Comparison of ENCODE assay signal across 10 cellular contexts in genomic region chr12:109715310-109716091, GRCh38. TPM values are rescaled to one million over a fixed set of nuclear protein-coding genes. Genes with fewer than 3 reads are reported as not detected.
DNase-seq lines count a peak whose midpoint lies in the region; ATAC-seq, FAIRE-seq and TF ChIP-seq lines count a peak whose summit lies in the region.
"Had no signal": no experiment of that assay in that cellular context is flagged by ENCODE, and none has a peak within 500 bp of the region (broad histone marks: within the 10 kb centered on the region; RNA-seq: fewer than 3 reads in every experiment).

No MANE protein-coding gene starts in this region.

- no peaks in the 10 kb centered on the region for H3F3A ChIP-seq in neural cell (ENCODE audit: insufficient read depth, low read length, poor library complexity, severe bottlenecking)

- H3K9me3 Mint-ChIP-seq in Calu3 (ENCODE audit: low read depth, unreplicated experiment), result no peaks in the 10 kb centered on the region
- H3K9me3 Mint-ChIP-seq in chondrocyte (ENCODE audit: low read depth), result no peaks in the 10 kb centered on the region

- peak; percentile 32 for DNase-seq in Calu3
- peak; percentile 52 for DNase-seq in NCI-H1105 treated with DMSO at 0.1 percent for 48 hours (lab: John Stamatoyannopoulos, UW)
- no peak for DNase-seq in chondrocyte (ENCODE audit: low spot score)
- DNase-seq in HTR-8/SVneo (ENCODE audit: insufficient read length, low spot score), result no peak
- DNase-seq in small intestine, result no peak
- no peak for DNase-seq in T-helper 9 cell

- H3K9ac ChIP-seq in neural cell (ENCODE audit: low read length), result peak overlapping the region; percentile 81

- H3K9me2 ChIP-seq in neural cell (ENCODE audit: insufficient read depth, low read length), result no peaks in the 10 kb centered on the region

- peaks cover 52% of the 10 kb centered on the region for H3K79me2 ChIP-seq in neural cell (replicated peaks; ENCODE audit: insufficient read depth, low read length)

- peak overlapping the region; percentile 47 for H3K4me2 ChIP-seq in neural cell (ENCODE audit: low read length)

- no peak for ATAC-seq in HG02840 (IDR thresholded peaks at IDR 0.05; ENCODE audit: low FRiP score, unreplicated experiment)
- ATAC-seq: esophagus mucosa had no signal

- H3K27ac ChIP-seq in neural cell (ENCODE audit: low read length) (peak overlapping the region; percentile 24), small intestine (ENCODE audit: low read depth in 1 of 2, low read length in 1 of 2) (no peak overlapping the region)
- H3K27ac ChIP-seq: SK-N-MC had no signal

- H3K27ac Mint-ChIP-seq in Calu3 (ENCODE audit: unreplicated experiment) (no peak overlapping the region), chondrocyte (ENCODE audit: unreplicated experiment) (no peak overlapping the region)

- H3K27me3 ChIP-seq in neural cell (ENCODE audit: insufficient read depth, low read depth, low read length) (no peaks in the 10 kb centered on the region), small intestine (ENCODE audit: control insufficient read depth in 2 of 2, insufficient read depth in 2 of 2, low read length in 2 of 2) (peaks cover 0 to 7% of the 10 kb centered on the region in 2 donors)

- peak overlapping the region; percentile 90 for H3K4me3 ChIP-seq in neural cell (ENCODE audit: low read length)
- H3K4me3 ChIP-seq in small intestine (ENCODE audit: low read depth in 1 of 2, low read length in 2 of 2), result no peak overlapping the region

- no peak for TF ChIP-seq EP300 in neural cell (conservative IDR thresholded peaks at IDR 0.05; ENCODE audit: poor library complexity, severe bottlenecking)

- TF ChIP-seq RAD21 in neural cell (conservative IDR thresholded peaks at IDR 0.05), result no peak

- TF ChIP-seq CTCF in Calu3 (IDR thresholded peaks at IDR 0.05; ENCODE audit: unreplicated experiment) (no peak), chondrocyte (IDR thresholded peaks at IDR 0.05) (no peak), neural cell (IDR thresholded peaks at IDR 0.05; ENCODE audit: poor library complexity, severe bottlenecking) (no peak)

- H3K4me3 Mint-ChIP-seq in Calu3 (ENCODE audit: low read depth, unreplicated experiment) (peak overlapping the region; percentile 18), chondrocyte (ENCODE audit: unreplicated experiment) (peak overlapping the region; percentile 33)

- WGBS in small intestine, 3 donors, result 17 to 38% (median 18%) methylated on average over 18 to 19 of the region's 19 CpGs

- no peaks in the 10 kb centered on the region for H3K9me3 ChIP-seq in neural cell (ENCODE audit: low read length)
- H3K9me3 ChIP-seq in small intestine (ENCODE audit: control insufficient read depth, low read depth), result no peaks in the 10 kb centered on the region

- H3K36me3 ChIP-seq in neural cell (ENCODE audit: insufficient read depth, low read length) (no peaks in the 10 kb centered on the region), small intestine (ENCODE audit: control insufficient read depth in 2 of 2, insufficient read depth in 2 of 2, low read length in 2 of 2) (no peaks in the 10 kb centered on the region)

- no peaks in the 10 kb centered on the region for H3K4me1 ChIP-seq in small intestine (ENCODE audit: control insufficient read depth in 2 of 2, insufficient read depth in 1 of 2, low read depth in 1 of 2, low read length in 1 of 2)

- TSS peak; percentile 36 for BruUV-seq in Calu3 (replicated peaks; lab: Mats Ljungman, UMichigan)

- FAIRE-seq in HTR-8/SVneo (lab: Jason Lieb, UNC) (no peak), small intestine (lab: Jason Lieb, UNC) (no peak)

- CTCF ChIA-PET in Calu3 (lab: Charles Lee), result interaction anchor here (2.7 kb wide), 1 partner anchor 118 kb away, joined by 12 read pairs; no protein-coding TSS in a partner anchor

- no peaks in the 10 kb centered on the region for H4K20me1 ChIP-seq in neural cell (ENCODE audit: insufficient read depth)

- H2AFZ ChIP-seq in neural cell (ENCODE audit: low read depth, low read length), result no peak overlapping the region

- intact Hi-C loops in Calu3 (cut with micrococcal nuclease; ENCODE audit: unreplicated experiment), result no loop called here

- H3K4me1 Mint-ChIP-seq in Calu3 (ENCODE audit: low read depth, unreplicated experiment) (peaks cover 9% of the 10 kb centered on the region), chondrocyte (ENCODE audit: low read depth) (peaks cover 3% of the 10 kb centered on the region)

- H3K36me3 Mint-ChIP-seq in Calu3 (ENCODE audit: insufficient read depth, unreplicated experiment) (peaks cover 19% of the 10 kb centered on the region), chondrocyte (ENCODE audit: low read depth) (no peaks in the 10 kb centered on the region)

- H3K27me3 Mint-ChIP-seq in Calu3 (ENCODE audit: unreplicated experiment), result peaks cover 31% of the 10 kb centered on the region
- H3K27me3 Mint-ChIP-seq in chondrocyte (ENCODE audit: low read depth), result peaks cover 13% of the 10 kb centered on the region

TF ChIP-seq in neural cell, 6 proteins besides CTCF, POLR2A, EP300 and RAD21:
- no peak for TF ChIP-seq SMC3 (conservative IDR thresholded peaks at IDR 0.05; ENCODE audit: poor library complexity)
- TF ChIP-seq MXI1 (conservative IDR thresholded peaks at IDR 0.05; ENCODE audit: poor library complexity, severe bottlenecking), result no peak
- TF ChIP-seq POLR2AphosphoS5 (IDR thresholded peaks at IDR 0.05), result no peak
- no peak for TF ChIP-seq TAF1 (IDR thresholded peaks at IDR 0.05; ENCODE audit: low read depth)
- TF ChIP-seq REST (IDR thresholded peaks at IDR 0.05; ENCODE audit: borderline replicate concordance), result no peak
- TF ChIP-seq EZH2 (IDR thresholded peaks at IDR 0.05; ENCODE audit: borderline replicate concordance, insufficient read depth, low read length, poor library complexity, severe bottlenecking), result no peak

RNA-seq across cellular contexts. Expression of gene FAM222A, which starts 1.9 kb away (rescaled TPM):
- total RNA-seq in Calu3 (2022) (2.4 and 3.1 TPM in 2 replicates), chondrocyte (1.0 to 1.5 TPM (median 1.2 TPM) in 3 replicates)
- polyA plus RNA-seq in neural cell (6.4 and 8.5 TPM in 2 replicates), small intestine (1 to 10 TPM; 1.6 to 7.5 (median 3.4) TPM)
- polyA minus RNA-seq in neural cell, result 14.9 and 15.6 TPM in 2 replicates

Comparison
In these comparisons a context has a peak if more than half of its experiments do, and no peak if none do; other contexts are left out.
1. DNase-seq: peak in Calu3 (single experiment) and NCI-H1105 treated with DMSO at 0.1 percent for 48 hours (single experiment); none in chondrocyte (single experiment), HTR-8/SVneo (single experiment), small intestine (single experiment) and T-helper 9 cell (single experiment).